1 cellular context compared by ENCODE assay signal in the genomic region with DNA sequence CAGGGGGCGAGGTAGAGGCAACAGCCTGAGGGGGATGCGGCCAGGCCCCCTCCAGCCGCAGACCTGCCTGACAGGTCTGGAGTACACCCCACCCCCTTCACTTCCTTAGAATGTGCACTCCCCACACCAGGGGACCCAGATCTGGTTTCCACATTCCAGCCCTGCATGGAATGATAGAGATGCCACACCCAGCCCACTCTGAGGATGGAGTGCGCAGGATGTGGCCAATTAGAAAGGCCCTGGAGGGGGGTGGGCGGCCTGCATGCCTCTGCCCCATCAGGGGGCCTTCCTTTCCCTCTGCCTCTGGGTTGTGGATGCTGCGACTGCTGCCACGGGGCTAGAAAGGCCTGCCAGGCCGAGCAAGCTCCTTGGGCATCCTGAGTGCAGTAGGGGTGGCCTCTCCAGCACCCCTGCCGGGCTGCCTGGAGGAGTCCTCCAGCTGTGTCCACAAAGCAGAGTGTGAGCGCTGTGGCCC.
TF ChIP-seq lines count a peak whose summit lies in the region.

No MANE protein-coding gene starts in this region.

TF ChIP-seq in GM23338, 12 proteins besides CTCF, POLR2A, EP300 and RAD21 (continued from another document):
- TF ChIP-seq, protein P1, sequence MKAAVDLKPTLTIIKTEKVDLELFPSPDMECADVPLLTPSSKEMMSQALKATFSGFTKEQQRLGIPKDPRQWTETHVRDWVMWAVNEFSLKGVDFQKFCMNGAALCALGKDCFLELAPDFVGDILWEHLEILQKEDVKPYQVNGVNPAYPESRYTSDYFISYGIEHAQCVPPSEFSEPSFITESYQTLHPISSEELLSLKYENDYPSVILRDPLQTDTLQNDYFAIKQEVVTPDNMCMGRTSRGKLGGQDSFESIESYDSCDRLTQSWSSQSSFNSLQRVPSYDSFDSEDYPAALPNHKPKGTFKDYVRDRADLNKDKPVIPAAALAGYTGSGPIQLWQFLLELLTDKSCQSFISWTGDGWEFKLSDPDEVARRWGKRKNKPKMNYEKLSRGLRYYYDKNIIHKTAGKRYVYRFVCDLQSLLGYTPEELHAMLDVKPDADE (IDR thresholded peaks at IDR 0.05): peak; percentile 69; the same call in 1 of the 2 replicates
- peak; percentile 58; the same call in 1 of the 2 replicates for TF ChIP-seq CREB1 (CRISPR knock-in tag; IDR thresholded peaks at IDR 0.05; ENCODE audit: low read depth)
- peak; percentile 14; the same call in 1 of the 2 replicates for TF ChIP-seq POLR2AphosphoS5 (IDR thresholded peaks at IDR 0.05; ENCODE audit: low read depth)
- no peak for TF ChIP-seq ZNF331 (CRISPR knock-in tag; IDR thresholded peaks at IDR 0.05; ENCODE audit: low read depth)
